1 cellular context compared by ENCODE assay signal in the genomic region with DNA sequence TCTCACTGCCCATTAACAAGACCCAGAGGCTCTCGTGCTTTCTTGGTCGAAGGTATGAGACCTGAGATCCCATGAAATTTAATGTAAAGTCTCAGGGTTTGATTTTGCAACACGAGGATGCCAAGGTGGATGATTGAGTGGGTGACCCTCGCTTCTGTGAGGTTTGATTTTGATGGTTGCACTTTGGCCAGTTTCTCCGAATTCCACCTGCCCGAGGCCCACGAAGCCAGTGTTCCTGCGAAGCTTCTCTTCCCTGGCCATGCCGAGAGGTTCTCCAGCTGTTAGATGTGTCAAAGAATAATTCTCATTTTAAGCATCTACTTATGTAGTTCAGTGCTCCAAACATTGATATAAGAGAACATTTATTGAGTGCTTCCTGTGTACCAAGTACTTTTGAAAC.
TF ChIP-seq lines count a peak whose summit lies in the region.

A gene with protein sequence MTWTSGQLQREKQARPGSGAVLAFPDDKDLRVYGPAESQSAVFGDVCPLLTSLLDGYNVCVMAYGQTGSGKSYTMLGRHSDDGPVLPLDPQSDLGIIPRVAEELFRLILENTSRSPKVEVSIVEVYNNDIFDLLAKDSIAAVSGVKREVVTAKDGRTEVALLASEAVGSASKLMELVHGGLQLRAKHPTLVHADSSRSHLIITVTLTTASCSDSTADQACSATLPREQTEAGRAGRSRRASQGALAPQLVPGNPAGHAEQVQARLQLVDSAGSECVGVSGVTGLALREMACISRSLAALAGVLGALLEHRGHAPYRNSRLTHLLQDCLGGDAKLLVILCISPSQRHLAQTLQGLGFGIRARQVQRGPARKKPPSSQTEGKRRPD (plus strand): TSS at position 30 of the 400 bp plus-strand sequence. CDS start 31,915 bp downstream, outside the sequence.

TF ChIP-seq in IMR-90, 13 proteins besides CTCF, POLR2A, EP300 and RAD21:
- TF ChIP-seq MAFK (IDR thresholded peaks at IDR 0.05; ENCODE audit: low read depth, low read length) (no peak), BHLHE40 (IDR thresholded peaks at IDR 0.05; ENCODE audit: low read depth, low read length) (no peak), NFE2L2 (IDR thresholded peaks at IDR 0.05; ENCODE audit: low read depth, low read length) (no peak), CHD1 (IDR thresholded peaks at IDR 0.05; ENCODE audit: low read depth, low read length) (no peak), USF2 (IDR thresholded peaks at IDR 0.05; ENCODE audit: low read depth, low read length) (no peak), MXI1 (IDR thresholded peaks at IDR 0.05; ENCODE audit: borderline replicate concordance, low read depth, low read length) (no peak), RCOR1 (IDR thresholded peaks at IDR 0.05; ENCODE audit: insufficient replicate concordance, low read length) (no peak)
